11 cellular contexts compared by ENCODE assay signal in genomic region chr1:41670558-41670957, GRCh38.
A peak's percentile ranks its signal among the peaks of the same experiment; 100 is the strongest.
DNase-seq lines count a peak whose midpoint lies in the region; ATAC-seq and TF ChIP-seq lines count a peak whose summit lies in the region.
"Had no signal": no experiment of that assay in that cellular context is flagged by ENCODE, and none has a peak within 500 bp of the region (broad histone marks: within the 10 kb centered on the region; RNA-seq: fewer than 3 reads in every experiment).

No MANE protein-coding gene starts in this region.

- H3K27ac Mint-ChIP-seq in HFFc6 = peak overlapping the region; percentile 90
- no peak overlapping the region for H3K27ac Mint-ChIP-seq in activated naive CD4-positive, alpha-beta T cell treated with anti-CD3 and anti-CD28 coated beads, Interleukin-2, amount 50 U/mL, for 24 hours

- peaks cover 90% of the 10 kb centered on the region for H3K4me1 Mint-ChIP-seq in HFFc6 (ENCODE audit: low read depth)
- H3K4me1 Mint-ChIP-seq in activated naive CD4-positive, alpha-beta T cell treated with anti-CD3 and anti-CD28 coated beads, Interleukin-2, amount 50 U/mL, for 24 hours = peaks cover 93% of the 10 kb centered on the region

- H3K36me3 Mint-ChIP-seq in HFFc6 (ENCODE audit: low read depth) = no peaks in the 10 kb centered on the region
- no peaks in the 10 kb centered on the region for H3K36me3 Mint-ChIP-seq in activated naive CD4-positive, alpha-beta T cell treated with anti-CD3 and anti-CD28 coated beads, Interleukin-2, amount 50 U/mL, for 24 hours

- DNase-seq in AG08396 (ENCODE audit: low spot score) (peak; percentile 72), HFFc6 (peak; percentile 78), kidney glomerular epithelial cell (lab: John Stamatoyannopoulos, UW) (peak; percentile 83), cerebellar nuclear complex (lab: John Stamatoyannopoulos, UW) (no peak), NCI-H526 treated with DMSO at 0.1 percent for 48 hours (lab: John Stamatoyannopoulos, UW) (no peak)
- DNase-seq: DMS79, left colon, NCI-H2081 treated with DMSO at 0.1 percent for 48 hours had no signal

- H3K9me3 Mint-ChIP-seq in HFFc6 = no peaks in the 10 kb centered on the region
- no peaks in the 10 kb centered on the region for H3K9me3 Mint-ChIP-seq in activated naive CD4-positive, alpha-beta T cell treated with anti-CD3 and anti-CD28 coated beads, Interleukin-2, amount 50 U/mL, for 24 hours

- peaks cover 3% of the 10 kb centered on the region for H3K27me3 Mint-ChIP-seq in HFFc6 (ENCODE audit: insufficient read depth)
- H3K27me3 Mint-ChIP-seq in activated naive CD4-positive, alpha-beta T cell treated with anti-CD3 and anti-CD28 coated beads, Interleukin-2, amount 50 U/mL, for 24 hours = no peaks in the 10 kb centered on the region

- H3K4me3 Mint-ChIP-seq in HFFc6 = peak overlapping the region; percentile 24
- H3K4me3 Mint-ChIP-seq in activated naive CD4-positive, alpha-beta T cell treated with anti-CD3 and anti-CD28 coated beads, Interleukin-2, amount 50 U/mL, for 24 hours = peak overlapping the region; percentile 35

- no peak for ATAC-seq in GM18907 (IDR thresholded peaks at IDR 0.05; ENCODE audit: unreplicated experiment)
- ATAC-seq in GM19455 (IDR thresholded peaks at IDR 0.05; ENCODE audit: unreplicated experiment) = no peak
- ATAC-seq: left colon had no signal

- no peak for TF ChIP-seq CTCF in HFFc6 (IDR thresholded peaks at IDR 0.05)

Comparison
In these comparisons a context has a peak if more than half of its experiments do, and no peak if none do; other contexts are left out.
1. DNase-seq: peak in AG08396 (single experiment), HFFc6 (single experiment) and kidney glomerular epithelial cell (single experiment); none in cerebellar nuclear complex (0 of 2) and NCI-H526 treated with DMSO at 0.1 percent for 48 hours (single experiment).